In the genomic region with DNA sequence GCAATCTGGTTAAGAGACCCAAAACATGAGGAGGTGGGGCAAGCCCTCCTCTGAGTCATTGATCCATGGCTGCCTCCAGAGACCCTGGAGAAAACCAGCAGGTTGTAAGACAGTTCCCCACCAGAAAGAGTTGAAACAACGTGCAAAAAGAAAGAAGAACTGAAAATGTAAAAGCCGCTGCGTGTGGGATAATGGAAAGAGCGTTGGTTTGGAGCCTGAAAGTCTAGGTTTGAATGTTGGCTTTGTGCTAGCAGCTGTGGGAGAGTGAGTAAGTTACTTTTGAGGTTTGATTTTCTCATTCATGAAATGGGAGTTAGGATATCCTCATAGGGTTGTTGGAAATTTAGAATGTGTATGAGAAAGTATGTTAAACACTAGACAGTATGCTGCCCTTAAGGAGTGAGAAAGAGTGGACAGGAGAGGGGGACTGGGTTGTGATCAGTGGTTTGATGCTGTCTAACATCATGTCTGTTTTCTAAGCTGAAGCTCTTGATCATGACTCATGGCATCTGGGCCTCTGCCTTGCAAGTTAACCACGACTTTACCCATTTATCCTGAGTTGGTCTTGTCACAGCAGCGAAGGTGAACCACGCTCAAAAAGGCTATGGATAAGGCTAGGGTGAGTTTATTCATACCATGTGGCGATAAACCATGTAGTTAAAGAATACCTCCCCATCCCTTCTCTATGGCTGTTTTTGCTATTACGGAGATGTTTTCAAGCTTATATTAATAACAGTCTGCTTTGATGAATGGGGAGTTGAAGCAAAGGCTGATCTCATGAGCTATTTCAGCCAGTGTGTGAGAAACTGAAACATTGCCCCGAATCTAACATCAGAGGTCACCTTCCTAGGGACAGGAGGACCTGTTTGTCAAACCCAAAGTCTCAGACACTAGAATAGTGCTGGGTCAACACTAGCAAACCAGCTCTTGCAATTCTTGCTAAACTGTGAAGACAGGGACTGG, we compare ENCODE assay signal across 8 cellular contexts. TPM values are rescaled to one million over a fixed set of nuclear protein-coding genes. Genes with fewer than 3 reads are reported as not detected.
DNase-seq lines count a peak whose midpoint lies in the region; ATAC-seq and TF ChIP-seq lines count a peak whose summit lies in the region.

No MANE protein-coding gene starts in this region.

- intact Hi-C loops in dendritic cell treated with granulocyte-macrophage colony-stimulating factor and Interleukin-4, amounts not matched to agents 40 ng/mL and 50 ng/mL, for 4 days (cut with micrococcal nuclease): loop anchor here (5.0 kb wide), 2 partner anchors 41 to 99 kb away; partner anchors contain the start of gene ZNF366
- intact Hi-C loops in A673 (cut with micrococcal nuclease; ENCODE audit: unreplicated experiment) (no loop called here), posterior cingulate gyrus (cut with DNase I) (no loop called here)

- DNase-seq in A673 (ENCODE audit: low spot score) (no peak), posterior cingulate gyrus (no peak)
- no peak for DNase-seq in activated effector memory CD4-positive, alpha-beta T cell treated with Interleukin-2 at 50 U/mL for 16 hours
- no peak for DNase-seq in stimulated activated CD4-positive, alpha-beta T cell treated with anti-CD3 and anti-CD28 coated beads, Interleukin-12 subunit alpha, Interleukin-12 subunit beta, amount 100 ng/mL, for 4 hours

- H3K9me3 ChIP-seq in A673 (ENCODE audit: low read depth, low read length, poor library complexity, severe bottlenecking): no peaks in the 10 kb centered on the region

- H3K4me1 ChIP-seq in A673 (ENCODE audit: insufficient read depth, low read length, poor library complexity, severe bottlenecking): no peaks in the 10 kb centered on the region

- H3K27me3 ChIP-seq in A673 (replicated peaks; ENCODE audit: insufficient read depth, low read depth, low read length, poor library complexity): no peaks in the 10 kb centered on the region

- H3K27ac Mint-ChIP-seq in dendritic cell treated with granulocyte-macrophage colony-stimulating factor and Interleukin-4, amounts not matched to agents 40 ng/mL and 50 ng/mL, for 4 days: peak overlapping the region; percentile 92

- CTCF ChIA-PET in A673 (lab: Charles Lee): no interaction called here

- no peaks in the 10 kb centered on the region for H3K27me3 Mint-ChIP-seq in dendritic cell treated with granulocyte-macrophage colony-stimulating factor and Interleukin-4, amounts not matched to agents 40 ng/mL and 50 ng/mL, for 4 days

- POLR2A ChIA-PET in A673 (lab: Charles Lee; ENCODE audit: low non-redundant PET): no interaction called here

- no TSS peak for BruUV-seq in A673 (replicated peaks; lab: Mats Ljungman, UMichigan)

- H3K4me1 Mint-ChIP-seq in dendritic cell treated with granulocyte-macrophage colony-stimulating factor and Interleukin-4, amounts not matched to agents 40 ng/mL and 50 ng/mL, for 4 days (ENCODE audit: low read depth): peaks cover 69% of the 10 kb centered on the region

- ATAC-seq in GM19463 (IDR thresholded peaks at IDR 0.05; ENCODE audit: unreplicated experiment) (peak; percentile 66), HG03442 (IDR thresholded peaks at IDR 0.05; ENCODE audit: unreplicated experiment) (peak; percentile 61)

- no peak overlapping the region for H3K27ac ChIP-seq in A673 (ENCODE audit: low read depth, low read length, poor library complexity, severe bottlenecking)

- H3K4me3 ChIP-seq in GM08714 (ENCODE audit: low read length): peak overlapping the region; percentile 50; the same call in 1 of the 2 replicates
- no peak overlapping the region for H3K4me3 ChIP-seq in A673 (ENCODE audit: low read depth, low read length, poor library complexity, severe bottlenecking)

- TF ChIP-seq CTCF in A673 (conservative IDR thresholded peaks at IDR 0.05; ENCODE audit: low read depth, low read length): no peak

- H3K36me3 Mint-ChIP-seq in dendritic cell treated with granulocyte-macrophage colony-stimulating factor and Interleukin-4, amounts not matched to agents 40 ng/mL and 50 ng/mL, for 4 days (ENCODE audit: low read depth): peaks cover 78% of the 10 kb centered on the region

- H3K9me3 Mint-ChIP-seq in dendritic cell treated with granulocyte-macrophage colony-stimulating factor and Interleukin-4, amounts not matched to agents 40 ng/mL and 50 ng/mL, for 4 days: no peaks in the 10 kb centered on the region

- no peaks in the 10 kb centered on the region for H3K36me3 ChIP-seq in A673 (ENCODE audit: insufficient read depth, low read length, poor library complexity, severe bottlenecking)

- peak overlapping the region; percentile 61 for H3K4me3 Mint-ChIP-seq in dendritic cell treated with granulocyte-macrophage colony-stimulating factor and Interleukin-4, amounts not matched to agents 40 ng/mL and 50 ng/mL, for 4 days

RNA-seq across cellular contexts. Expression of gene ZNF366, which starts 41.3 kb away (rescaled TPM):
- not detected in 2 replicates for total RNA-seq in A673 (2021)
